Comparison of ENCODE assay signal across 8 cellular contexts in the genomic region with DNA sequence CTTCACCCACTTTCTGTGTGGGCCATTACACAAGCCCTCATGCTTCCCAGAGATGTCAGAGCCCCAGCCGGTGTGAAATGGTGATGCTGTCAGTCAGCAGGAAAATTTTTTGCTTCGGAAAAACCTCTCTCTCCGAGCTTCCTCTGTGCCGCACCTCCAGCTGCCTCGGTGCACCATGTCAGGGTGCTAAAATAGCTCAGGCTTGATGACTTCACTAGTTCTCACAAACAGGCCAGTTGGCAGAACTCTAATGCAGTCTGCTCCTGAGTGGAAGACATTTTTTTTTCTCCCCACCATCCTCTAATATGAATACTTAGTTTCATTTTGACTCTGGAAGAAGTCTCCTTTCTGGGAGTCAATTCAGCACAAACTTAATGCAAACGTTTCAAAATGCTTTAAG.
A peak's percentile ranks its signal among the peaks of the same experiment; 100 is the strongest.
DNase-seq lines count a peak whose midpoint lies in the region; ATAC-seq and TF ChIP-seq lines count a peak whose summit lies in the region.

No MANE protein-coding gene starts in this region.

- ATAC-seq in GM21381 (IDR thresholded peaks at IDR 0.05; ENCODE audit: unreplicated experiment) (peak; percentile 79), right lobe of liver (peak; percentile 53 to 68 (median 59))

- no peaks in the 10 kb centered on the region for H3K9me3 Mint-ChIP-seq in CD8-positive, alpha-beta memory T cell

- H3K4me3 Mint-ChIP-seq in CD8-positive, alpha-beta memory T cell = peak overlapping the region; percentile 61 to 92 (median 73)

- H3K36me3 Mint-ChIP-seq in CD8-positive, alpha-beta memory T cell = peaks cover 4 to 14% (median 7%) of the 10 kb centered on the region in 3 donors

- H3K4me3 ChIP-seq in CD8-positive, alpha-beta memory T cell (ENCODE audit: low read length) = peak overlapping the region; percentile 6
- H3K4me3 ChIP-seq in HUES64 (ENCODE audit: low read length) = no peak overlapping the region
- H3K4me3 ChIP-seq in right lobe of liver = no peak overlapping the region

- H3K9me3 ChIP-seq in CD8-positive, alpha-beta memory T cell (ENCODE audit: low read length) = no peaks in the 10 kb centered on the region
- H3K9me3 ChIP-seq in HUES64 (ENCODE audit: insufficient read depth, low read depth, low read length) (no peaks in the 10 kb centered on the region), right lobe of liver (peaks cover 0 to 3% (median 0%) of the 10 kb centered on the region in 4 donors)

- 82% methylated on average over 6 of the region's 6 CpGs for WGBS in HUES64
- WGBS in right lobe of liver (ENCODE audit: insufficient coverage, low coverage, low lambda C conversion rate, missing lambda C conversion rate) = 40% methylated on average over 6 of the region's 6 CpGs

- peaks cover 86% of the 10 kb centered on the region for H3K4me1 ChIP-seq in CD8-positive, alpha-beta memory T cell (ENCODE audit: insufficient read depth, low read length)
- no peaks in the 10 kb centered on the region for H3K4me1 ChIP-seq in HUES64 (ENCODE audit: insufficient read depth, low read length)
- H3K4me1 ChIP-seq in right lobe of liver = peaks cover 0 to 30% (median 5%) of the 10 kb centered on the region in 4 donors

- H3K27me3 Mint-ChIP-seq in CD8-positive, alpha-beta memory T cell = no peaks in the 10 kb centered on the region

- CTCF ChIA-PET in CD8-positive, alpha-beta memory T cell (lab: Charles Lee) = interaction anchor here (0.9 to 1.7 kb wide), 4 partner anchors 19 to 227 kb away, joined by 3 to 8 read pairs (median 4); no protein-coding TSS in a partner anchor

- no peak overlapping the region for H3K27ac ChIP-seq in CD8-positive, alpha-beta memory T cell (ENCODE audit: low read depth, low read length)
- H3K27ac ChIP-seq in HUES64 (ENCODE audit: low read depth, low read length) = no peak overlapping the region
- peak overlapping the region in 1 of 3 donors; percentile 58 for H3K27ac ChIP-seq in right lobe of liver
- H3K27ac ChIP-seq in substantia nigra (ENCODE audit: low read depth, low read length, poor library complexity, severe bottlenecking) = peak overlapping the region; percentile 27

- POLR2A ChIA-PET in CD8-positive, alpha-beta memory T cell (lab: Charles Lee) = interaction anchor here (0.7 to 2.4 kb wide), 3 partner anchors 13 to 224 kb away, joined by 3 to 21 read pairs (median 6); a partner anchor contains a TSS

- TF ChIP-seq CTCF in right lobe of liver (IDR thresholded peaks at IDR 0.05) = no peak

- peak overlapping the region; percentile 65 to 97 (median 87) for H3K27ac Mint-ChIP-seq in CD8-positive, alpha-beta memory T cell

- no peak for TF ChIP-seq POLR2A in right lobe of liver (IDR thresholded peaks at IDR 0.05)

- H3K36me3 ChIP-seq in CD8-positive, alpha-beta memory T cell (ENCODE audit: insufficient read depth, low read length) = no peaks in the 10 kb centered on the region
- H3K36me3 ChIP-seq in HUES64 (ENCODE audit: insufficient read depth, low read length) = no peaks in the 10 kb centered on the region
- no peaks in the 10 kb centered on the region for H3K36me3 ChIP-seq in right lobe of liver

- H3K9ac ChIP-seq in HUES64 (ENCODE audit: low read depth, low read length) = 0 out of 2 replicates have a peak overlapping the region, but pooled peaks have one; percentile 20

- H3K27me3 ChIP-seq in CD8-positive, alpha-beta memory T cell (ENCODE audit: insufficient read depth, low read length, poor library complexity, severe bottlenecking) = no peaks in the 10 kb centered on the region
- H3K27me3 ChIP-seq in HUES64 (ENCODE audit: insufficient read depth, low read length) (no peaks in the 10 kb centered on the region), right lobe of liver (no peaks in the 10 kb centered on the region)

- DNase-seq in CD8-positive, alpha-beta memory T cell = peak in 4 of 5 donors; percentile 3 to 59 (median 21)
- DNase-seq in amniotic epithelial cell (ENCODE audit: low read depth) (peak; percentile 70), right lobe of liver (peak in 1 of 3 donors; percentile 22), substantia nigra (lab: John Stamatoyannopoulos, UW) (peak in 16 of 49 donors; percentile 8 to 49 (median 18)), NCI-H1105 (lab: John Stamatoyannopoulos, UW) (no peak), NCI-H2196 treated with DMSO at 0.1 percent for 48 hours (lab: John Stamatoyannopoulos, UW; ENCODE audit: unreplicated experiment) (no peak)

- H3K4me1 Mint-ChIP-seq in CD8-positive, alpha-beta memory T cell = peaks cover 81 to 95% (median 94%) of the 10 kb centered on the region in 3 donors

- intact Hi-C loops in right lobe of liver (cut with DNase I) = no loop called here

Comparison
In these comparisons a context has a peak if more than half of its experiments do, and no peak if none do; other contexts are left out.
1. DNase-seq: peak in CD8-positive, alpha-beta memory T cell (4 of 5) and amniotic epithelial cell (single experiment); none in NCI-H1105 (single experiment) and NCI-H2196 treated with DMSO at 0.1 percent for 48 hours (single experiment).